Comparison of ENCODE assay signal across 9 cellular contexts in genomic region chr22:30206964-30207363, GRCh38. TPM values are rescaled to one million over a fixed set of nuclear protein-coding genes. Genes with fewer than 3 reads are reported as not detected.
DNase-seq lines count a peak whose midpoint lies in the region; ATAC-seq and TF ChIP-seq lines count a peak whose summit lies in the region.
"Had no signal": no experiment of that assay in that cellular context is flagged by ENCODE, and none has a peak within 500 bp of the region (broad histone marks: within the 10 kb centered on the region; RNA-seq: fewer than 3 reads in every experiment).

No MANE protein-coding gene starts in this region.

- no peaks in the 10 kb centered on the region for H3K36me3 Mint-ChIP-seq in MCF 10A (ENCODE audit: insufficient read depth, unreplicated experiment)

- H3K4me3 Mint-ChIP-seq in MCF 10A (ENCODE audit: unreplicated experiment), result no peak overlapping the region

- H3K4me3 ChIP-seq in lower lobe of right lung (no peak overlapping the region), uterus (no peak overlapping the region)

- H3K27ac ChIP-seq in lower lobe of right lung, result peak overlapping the region; percentile 76
- peak overlapping the region; percentile 87 to 91 for H3K27ac ChIP-seq in uterus
- H3K27ac ChIP-seq: C4-2B had no signal

- ATAC-seq in lower lobe of right lung (peak; percentile 22 to 59), GM21528 (IDR thresholded peaks at IDR 0.05; ENCODE audit: low FRiP score, unreplicated experiment) (no peak)

- H3K4me1 ChIP-seq in lower lobe of right lung (peaks cover 59% of the 10 kb centered on the region), uterus (peaks cover 17 to 24% of the 10 kb centered on the region in 2 donors)

- H3K27me3 ChIP-seq in lower lobe of right lung (ENCODE audit: low read depth) (no peaks in the 10 kb centered on the region), uterus (no peaks in the 10 kb centered on the region)

- peaks cover 56% of the 10 kb centered on the region for H3K4me1 Mint-ChIP-seq in MCF 10A (ENCODE audit: insufficient read depth, unreplicated experiment)

- no peaks in the 10 kb centered on the region for H3K36me3 ChIP-seq in lower lobe of right lung
- H3K36me3 ChIP-seq in uterus, result no peaks in the 10 kb centered on the region

- POLR2A ChIA-PET in MCF 10A (lab: Yijun Ruan, JAX), result interaction anchor here (1.0 to 2.4 kb wide), 3 partner anchors 11 to 47 kb away, joined by 3 to 13 read pairs (median 3); no protein-coding TSS in a partner anchor

- CTCF ChIA-PET in MCF 10A (lab: Yijun Ruan, JAX), result no interaction called here

- no peak for TF ChIP-seq CTCF in MCF 10A (IDR thresholded peaks at IDR 0.05; ENCODE audit: unreplicated experiment)
- TF ChIP-seq CTCF in lower lobe of right lung (IDR thresholded peaks at IDR 0.05), result no peak
- no peak for TF ChIP-seq CTCF in uterus (IDR thresholded peaks at IDR 0.05)

- intact Hi-C loops in MCF 10A (cut with micrococcal nuclease), result loop anchor here (2.0 to 5.0 kb wide), 2 partner anchors 40 to 220 kb away; partner anchors contain the start of genes LIF and MTFP1
- intact Hi-C loops in lower lobe of right lung (cut with DNase I), result no loop called here
- intact Hi-C loops in uterus (cut with DNase I; ENCODE audit: low total_unique reads), result no loop called here

- BruUV-seq in MCF 10A (replicated peaks; lab: Mats Ljungman, UMichigan), result no TSS peak

- peaks cover 6% of the 10 kb centered on the region for H3K9me3 Mint-ChIP-seq in MCF 10A (ENCODE audit: unreplicated experiment)

- peak overlapping the region; percentile 75 for H3K27ac Mint-ChIP-seq in MCF 10A (ENCODE audit: low read depth, unreplicated experiment)

- TF ChIP-seq POLR2A in uterus (IDR thresholded peaks at IDR 0.05), result no peak

- H3K9me3 ChIP-seq in lower lobe of right lung, result no peaks in the 10 kb centered on the region
- no peaks in the 10 kb centered on the region for H3K9me3 ChIP-seq in uterus

- DNase-seq in activated effector memory CD4-positive, alpha-beta T cell treated with anti-CD3 and anti-CD28 coated beads, Interleukin-2, amount 50 U/mL, for 16 hours, result peak; percentile 33
- no peak for DNase-seq in activated effector memory CD4-positive, alpha-beta T cell treated with Interleukin-2 at 50 U/mL for 16 hours
- peak; percentile 79 for DNase-seq in MCF 10A (ENCODE audit: unreplicated experiment)
- no peak for DNase-seq in lower lobe of right lung
- DNase-seq in uterus, result peak; percentile 65 to 69
- no peak for DNase-seq in NCI-H146 treated with DMSO at 0.1 percent for 48 hours (lab: John Stamatoyannopoulos, UW; ENCODE audit: unreplicated experiment)
- no peak for DNase-seq in NCI-H2171 (lab: John Stamatoyannopoulos, UW)

- H3K27me3 Mint-ChIP-seq in MCF 10A (ENCODE audit: insufficient read depth, unreplicated experiment), result no peaks in the 10 kb centered on the region

RNA-seq across cellular contexts. Expression of gene LIF, which starts 39.6 kb away (rescaled TPM):
- 9.5 and 19.3 TPM in 2 replicates for total RNA-seq in MCF 10A (2022)
- 3.1 TPM for total RNA-seq in lower lobe of right lung
- 1 to 10 TPM in 2 of 4 donors, under 1 TPM in 1, not detected in 1; under 0.01 to 3.0 (median 1.5) TPM for total RNA-seq in uterus

RNA-seq across cellular contexts. Expression of gene OSM, which starts 59.7 kb away (rescaled TPM):
- total RNA-seq in MCF 10A (2022), result not detected in 2 replicates
- total RNA-seq in lower lobe of right lung, result 1.1 TPM
- total RNA-seq in uterus, result 1 to 10 TPM in 1 of 4 donors, under 1 TPM in 2, not detected in 1; 0.76 to 8.8 (median 0.76) TPM

Comparison
In these comparisons a context has a peak if more than half of its experiments do, and no peak if none do; other contexts are left out.
1. DNase-seq: peak in activated effector memory CD4-positive, alpha-beta T cell treated with anti-CD3 and anti-CD28 coated beads, Interleukin-2, amount 50 U/mL, for 16 hours (single experiment), MCF 10A (single experiment) and uterus (2 of 2); none in activated effector memory CD4-positive, alpha-beta T cell treated with Interleukin-2 at 50 U/mL for 16 hours (single experiment), lower lobe of right lung (single experiment), NCI-H146 treated with DMSO at 0.1 percent for 48 hours (single experiment) and NCI-H2171 (single experiment).